In the genomic region with DNA sequence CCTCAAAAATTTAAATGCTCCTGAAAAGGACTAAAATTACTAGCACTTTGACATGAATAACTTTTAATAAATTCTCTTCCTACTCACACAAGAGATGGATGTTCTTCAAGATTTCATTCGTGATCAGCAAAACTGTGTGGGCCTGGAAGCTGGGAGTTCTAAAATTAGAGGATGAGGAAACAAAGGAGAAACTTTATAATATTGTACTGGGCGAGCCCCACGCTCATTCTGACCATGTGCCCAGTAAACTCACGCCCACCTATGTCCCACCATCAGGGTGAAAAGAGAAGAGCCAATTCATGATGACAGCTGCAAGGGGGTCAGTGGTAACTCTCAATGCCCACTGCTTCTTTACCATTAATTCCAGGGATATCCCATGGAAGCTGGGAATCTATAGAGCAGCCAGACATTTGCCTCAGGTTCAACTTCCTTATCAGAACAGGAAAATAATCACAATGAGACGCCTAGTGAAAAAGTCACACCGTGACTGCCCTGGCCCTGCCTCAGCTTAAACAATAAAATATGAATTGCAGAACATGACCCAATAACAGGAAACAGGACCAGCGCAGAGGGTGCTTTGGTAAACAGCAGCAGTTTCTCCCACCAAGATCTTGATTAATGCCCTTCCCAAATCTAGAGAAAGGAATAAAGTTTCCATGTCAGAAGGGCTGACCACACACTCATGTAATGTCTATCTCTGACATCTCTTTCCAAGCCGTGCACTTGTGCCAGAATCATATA, we compare ENCODE assay signal across 1 cellular context.
TF ChIP-seq lines count a peak whose summit lies in the region.

No MANE protein-coding gene starts in this region.

TF ChIP-seq in HepG2, 621 proteins besides CTCF, POLR2A, EP300 and RAD21 (continued from another document):
- TF ChIP-seq, protein P1, sequence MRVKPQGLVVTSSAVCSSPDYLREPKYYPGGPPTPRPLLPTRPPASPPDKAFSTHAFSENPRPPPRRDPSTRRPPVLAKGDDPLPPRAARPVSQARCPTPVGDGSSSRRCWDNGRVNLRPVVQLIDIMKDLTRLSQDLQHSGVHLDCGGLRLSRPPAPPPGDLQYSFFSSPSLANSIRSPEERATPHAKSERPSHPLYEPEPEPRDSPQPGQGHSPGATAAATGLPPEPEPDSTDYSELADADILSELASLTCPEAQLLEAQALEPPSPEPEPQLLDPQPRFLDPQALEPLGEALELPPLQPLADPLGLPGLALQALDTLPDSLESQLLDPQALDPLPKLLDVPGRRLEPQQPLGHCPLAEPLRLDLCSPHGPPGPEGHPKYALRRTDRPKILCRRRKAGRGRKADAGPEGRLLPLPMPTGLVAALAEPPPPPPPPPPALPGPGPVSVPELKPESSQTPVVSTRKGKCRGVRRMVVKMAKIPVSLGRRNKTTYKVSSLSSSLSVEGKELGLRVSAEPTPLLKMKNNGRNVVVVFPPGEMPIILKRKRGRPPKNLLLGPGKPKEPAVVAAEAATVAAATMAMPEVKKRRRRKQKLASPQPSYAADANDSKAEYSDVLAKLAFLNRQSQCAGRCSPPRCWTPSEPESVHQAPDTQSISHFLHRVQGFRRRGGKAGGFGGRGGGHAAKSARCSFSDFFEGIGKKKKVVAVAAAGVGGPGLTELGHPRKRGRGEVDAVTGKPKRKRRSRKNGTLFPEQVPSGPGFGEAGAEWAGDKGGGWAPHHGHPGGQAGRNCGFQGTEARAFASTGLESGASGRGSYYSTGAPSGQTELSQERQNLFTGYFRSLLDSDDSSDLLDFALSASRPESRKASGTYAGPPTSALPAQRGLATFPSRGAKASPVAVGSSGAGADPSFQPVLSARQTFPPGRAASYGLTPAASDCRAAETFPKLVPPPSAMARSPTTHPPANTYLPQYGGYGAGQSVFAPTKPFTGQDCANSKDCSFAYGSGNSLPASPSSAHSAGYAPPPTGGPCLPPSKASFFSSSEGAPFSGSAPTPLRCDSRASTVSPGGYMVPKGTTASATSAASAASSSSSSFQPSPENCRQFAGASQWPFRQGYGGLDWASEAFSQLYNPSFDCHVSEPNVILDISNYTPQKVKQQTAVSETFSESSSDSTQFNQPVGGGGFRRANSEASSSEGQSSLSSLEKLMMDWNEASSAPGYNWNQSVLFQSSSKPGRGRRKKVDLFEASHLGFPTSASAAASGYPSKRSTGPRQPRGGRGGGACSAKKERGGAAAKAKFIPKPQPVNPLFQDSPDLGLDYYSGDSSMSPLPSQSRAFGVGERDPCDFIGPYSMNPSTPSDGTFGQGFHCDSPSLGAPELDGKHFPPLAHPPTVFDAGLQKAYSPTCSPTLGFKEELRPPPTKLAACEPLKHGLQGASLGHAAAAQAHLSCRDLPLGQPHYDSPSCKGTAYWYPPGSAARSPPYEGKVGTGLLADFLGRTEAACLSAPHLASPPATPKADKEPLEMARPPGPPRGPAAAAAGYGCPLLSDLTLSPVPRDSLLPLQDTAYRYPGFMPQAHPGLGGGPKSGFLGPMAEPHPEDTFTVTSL (CRISPR knock-in tag; IDR thresholded peaks at IDR 0.05; ENCODE audit: borderline replicate concordance): no peak
